Comparison of ENCODE assay signal across 8 cellular contexts in the genomic region with DNA sequence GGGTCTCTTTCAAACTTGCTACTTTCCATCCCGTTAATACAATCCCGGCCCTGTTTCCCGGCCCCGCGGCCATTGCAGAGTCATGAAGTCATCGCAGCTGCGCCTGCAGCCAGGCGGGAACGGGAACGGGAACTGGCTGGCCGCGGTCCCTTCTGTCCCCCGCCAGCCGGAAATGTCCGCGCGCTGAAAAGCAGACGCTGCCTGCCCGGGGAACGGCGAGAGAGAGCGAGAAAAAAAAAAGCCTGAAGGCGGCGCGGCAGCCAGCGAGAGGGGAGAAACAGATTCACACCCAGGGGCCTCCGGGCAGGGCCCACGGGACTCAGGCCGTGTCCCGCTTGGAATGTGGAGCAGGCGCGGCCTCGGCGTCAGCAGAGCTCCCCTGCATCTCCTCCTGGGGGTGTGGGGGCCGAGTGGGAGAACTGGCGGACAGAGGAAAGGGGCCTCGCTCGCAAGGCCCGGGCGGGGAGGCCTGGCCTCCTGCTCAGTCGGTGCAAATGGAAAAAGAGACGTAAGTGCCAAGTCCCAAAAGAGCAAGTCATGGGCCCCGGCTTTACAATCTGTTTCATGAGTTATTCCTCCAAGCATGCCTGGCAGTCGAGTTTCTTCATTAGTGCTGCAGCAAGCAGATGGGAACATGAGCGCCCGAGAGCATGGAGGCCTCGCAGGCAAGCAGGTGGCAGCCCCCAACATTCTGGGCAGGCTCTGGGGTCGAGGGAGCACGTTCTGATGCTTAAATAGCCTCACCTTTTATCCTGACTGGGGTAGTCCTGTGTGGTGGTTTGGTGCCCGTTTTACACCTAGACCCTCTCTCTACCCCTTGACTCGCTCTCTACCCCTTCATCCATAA.
DNase-seq lines count a peak whose midpoint lies in the region; ATAC-seq and TF ChIP-seq lines count a peak whose summit lies in the region.

No MANE protein-coding gene starts in this region.

- CTCF ChIA-PET in Calu3 (lab: Charles Lee) = no interaction called here

- H3K27me3 Mint-ChIP-seq in Calu3 (ENCODE audit: unreplicated experiment) = peaks cover 54% of the 10 kb centered on the region

- intact Hi-C loops in Calu3 (cut with micrococcal nuclease; ENCODE audit: unreplicated experiment) = no loop called here

- DNase-seq in Calu3 = peak; percentile 64
- peak; percentile 77 for DNase-seq in NCI-H748 (lab: John Stamatoyannopoulos, UW; ENCODE audit: unreplicated experiment)
- DNase-seq in dedifferentiated amniotic fluid mesenchymal stem cell (ENCODE audit: extremely low spot score) = peak; percentile 80
- peak; percentile 77 for DNase-seq in kidney tubule cell (ENCODE audit: low spot score)
- peak; percentile 40 for DNase-seq in smooth muscle cell of the brain vasculature (ENCODE audit: low read depth, low spot score)
- no peak for DNase-seq in DMS79 (lab: John Stamatoyannopoulos, UW)

- BruUV-seq in Calu3 (replicated peaks; lab: Mats Ljungman, UMichigan) = no TSS peak

- peaks cover 8% of the 10 kb centered on the region for H3K4me1 Mint-ChIP-seq in Calu3 (ENCODE audit: low read depth, unreplicated experiment)

- H3K36me3 Mint-ChIP-seq in Calu3 (ENCODE audit: insufficient read depth, unreplicated experiment) = peaks cover 6% of the 10 kb centered on the region

- ATAC-seq in HG03039 (IDR thresholded peaks at IDR 0.05; ENCODE audit: unreplicated experiment) (no peak), HG03108 (IDR thresholded peaks at IDR 0.05; ENCODE audit: unreplicated experiment) (no peak)

- peak overlapping the region; percentile 59 for H3K27ac Mint-ChIP-seq in Calu3 (ENCODE audit: unreplicated experiment)

- no peak for TF ChIP-seq CTCF in Calu3 (IDR thresholded peaks at IDR 0.05; ENCODE audit: unreplicated experiment)

- H3K9me3 Mint-ChIP-seq in Calu3 (ENCODE audit: low read depth, unreplicated experiment) = no peaks in the 10 kb centered on the region

- H3K4me3 Mint-ChIP-seq in Calu3 (ENCODE audit: low read depth, unreplicated experiment) = peak overlapping the region; percentile 81
